ENCODE assay signal across 8 cellular contexts in the genomic region with DNA sequence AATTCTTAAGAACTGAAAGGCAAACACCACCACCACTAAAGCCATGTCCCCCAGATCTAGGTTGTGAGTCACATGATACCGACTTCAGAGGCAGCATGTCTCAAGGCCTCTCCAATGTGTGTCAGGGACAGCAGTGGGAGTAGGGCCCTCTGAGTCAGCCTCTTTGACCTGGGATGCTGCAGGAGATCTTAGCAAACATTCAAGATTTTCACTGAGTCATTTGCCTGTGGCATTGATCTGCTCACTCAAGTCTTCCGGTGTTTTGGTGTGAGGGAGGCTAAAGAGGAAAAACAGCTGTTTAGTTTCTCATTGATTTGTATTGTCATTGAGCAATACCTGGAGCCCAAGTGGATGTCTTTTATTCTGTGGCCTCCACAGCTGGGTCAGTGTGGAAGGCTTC. TPM values are rescaled to one million over a fixed set of nuclear protein-coding genes. Genes with fewer than 3 reads are reported as not detected.
A peak's percentile ranks its signal among the peaks of the same experiment; 100 is the strongest.
DNase-seq lines count a peak whose midpoint lies in the region; ATAC-seq, FAIRE-seq and TF ChIP-seq lines count a peak whose summit lies in the region.

No MANE protein-coding gene starts in this region.

- POLR2A ChIA-PET in HepG2 (lab: Yijun Ruan, JAX), result interaction anchor here (0.8 to 1.0 kb wide), 2 partner anchors 192 to 195 kb away, joined by 3 to 4 read pairs; a partner anchor contains a TSS

- no TSS peak for BruUV-seq in HepG2 (replicated peaks; lab: Mats Ljungman, UMichigan)

- H3K4me1 ChIP-seq in NT2/D1 (ENCODE audit: insufficient read depth, insufficient read length) (no peaks in the 10 kb centered on the region), HepG2 (ENCODE audit: insufficient read depth, low read length) (peaks cover 39% of the 10 kb centered on the region), suprapubic skin (peaks cover 8% of the 10 kb centered on the region)

- no peaks in the 10 kb centered on the region for H3K79me2 ChIP-seq in HepG2 (ENCODE audit: insufficient read depth, low read length)

- no peak for TF ChIP-seq CTCF in AG09309 (IDR thresholded peaks at IDR 0.05; ENCODE audit: control insufficient read depth, insufficient read depth, low read depth, low read length, missing control alignments)
- no peak for TF ChIP-seq CTCF in HepG2 (CRISPR knock-in tag; IDR thresholded peaks at IDR 0.05)
- TF ChIP-seq CTCF in suprapubic skin (IDR thresholded peaks at IDR 0.05), result no peak

- no peaks in the 10 kb centered on the region for H4K20me1 ChIP-seq in HepG2 (ENCODE audit: insufficient read depth, low read length)

- H3K27me3 ChIP-seq in NT2/D1 (ENCODE audit: insufficient read depth, insufficient read length), result no peaks in the 10 kb centered on the region
- H3K27me3 ChIP-seq in HepG2 (ENCODE audit: control insufficient read depth in 1 of 2, insufficient read depth in 2 of 2, low read length in 2 of 2), result no peaks in the 10 kb centered on the region
- H3K27me3 ChIP-seq in suprapubic skin, result no peaks in the 10 kb centered on the region

- peak overlapping the region; percentile 50 for H3K27ac Mint-ChIP-seq in activated naive CD8-positive, alpha-beta T cell

- no peak overlapping the region for H3K4me3 ChIP-seq in AG09309 (ENCODE audit: control insufficient read depth, low read depth, low read length)
- no peak overlapping the region for H3K4me3 ChIP-seq in NT2/D1 (ENCODE audit: insufficient read length, low read depth)
- H3K4me3 ChIP-seq in HepG2 (replicated peaks in 1 of 3; ENCODE audit: insufficient read depth in 1 of 3, low read depth in 2 of 3, low read length in 3 of 3), result no peak overlapping the region
- no peak overlapping the region for H3K4me3 ChIP-seq in suprapubic skin

- no peaks in the 10 kb centered on the region for H3K36me3 ChIP-seq in NT2/D1 (ENCODE audit: insufficient read depth, insufficient read length, low read length)
- H3K36me3 ChIP-seq in HepG2 (replicated peaks in 1 of 2; ENCODE audit: control insufficient read depth in 1 of 2, insufficient read depth in 2 of 2, low read length in 2 of 2), result no peaks in the 10 kb centered on the region
- H3K36me3 ChIP-seq in suprapubic skin, result no peaks in the 10 kb centered on the region

- WGBS in HepG2 (ENCODE audit: low lambda C conversion rate), result 0% methylated on average over 2 of the region's 2 CpGs
- WGBS in suprapubic skin, result 29% methylated on average over 2 of the region's 2 CpGs

- H3K9me3 ChIP-seq in NT2/D1 (ENCODE audit: insufficient read depth, low read length), result no peaks in the 10 kb centered on the region
- H3K9me3 ChIP-seq in HepG2 (ENCODE audit: low read length), result no peaks in the 10 kb centered on the region
- H3K9me3 ChIP-seq in suprapubic skin, result no peaks in the 10 kb centered on the region

- intact Hi-C loops in HepG2 (cut with micrococcal nuclease; ENCODE audit: unreplicated experiment), result no loop called here

- H3K27me3 Mint-ChIP-seq in activated naive CD8-positive, alpha-beta T cell, result no peaks in the 10 kb centered on the region

- H3K4me1 Mint-ChIP-seq in activated naive CD8-positive, alpha-beta T cell (ENCODE audit: low read depth), result peaks cover 13% of the 10 kb centered on the region

- no peak overlapping the region for H2AFZ ChIP-seq in HepG2 (ENCODE audit: low read length)

- H3K9me3 Mint-ChIP-seq in activated naive CD8-positive, alpha-beta T cell (ENCODE audit: low read depth), result no peaks in the 10 kb centered on the region

- CTCF ChIA-PET in HepG2 (lab: Yijun Ruan, JAX; ENCODE audit: low intra/inter-chr PET ratio, low total read pairs), result no interaction called here

- no peak for TF ChIP-seq RAD21 in HepG2 (CRISPR knock-in tag; IDR thresholded peaks at IDR 0.05)

- in situ Hi-C loops in HepG2 (cut with HindIII; ENCODE audit: extremely low pct_ligation_motif_present, low pct_unique_long_range_greater_than_20kb), result no loop called here

- H3K27ac ChIP-seq in HepG2 (ENCODE audit: extremely low read length, insufficient read depth, low read length) (no peak overlapping the region), suprapubic skin (peak overlapping the region; percentile 11)

- FAIRE-seq in HepG2 (lab: Jason Lieb, UNC), result peak; percentile 4

- DNase-seq in AG09309 (ENCODE audit: low read depth) (peak; percentile 68), NT2/D1 (ENCODE audit: low read depth, low spot score) (peak; percentile 43), HepG2 (ENCODE audit: low spot score) (peak; percentile 59), suprapubic skin (ENCODE audit: low spot score in 2 of 2) (peak in 1 of 2 donors; percentile 65), NCI-H1417 treated with DMSO at 0.1 percent for 48 hours (lab: John Stamatoyannopoulos, UW) (no peak), NCI-H2029 (lab: John Stamatoyannopoulos, UW) (no peak), NCI-H748 (lab: John Stamatoyannopoulos, UW; ENCODE audit: unreplicated experiment) (no peak)

- H3K4me2 ChIP-seq in HepG2 (ENCODE audit: low read depth, low read length), result no peak overlapping the region

- no peak overlapping the region for H3K4me3 Mint-ChIP-seq in activated naive CD8-positive, alpha-beta T cell

- TF ChIP-seq EP300 in HepG2 (IDR thresholded peaks at IDR 0.05; ENCODE audit: low read depth in 2 of 2, low read length in 2 of 2) (peak in 1 of 2 experiments; percentile 50; a peak in 2 of 4 replicates), HepG2 (CRISPR knock-in tag; IDR thresholded peaks at IDR 0.05; ENCODE audit: borderline replicate concordance) (no peak; the same call in 1 of the 2 replicates), suprapubic skin (IDR thresholded peaks at IDR 0.05) (no peak)

- peak; percentile 78 for ATAC-seq in HepG2

- no peak overlapping the region for H3K9ac ChIP-seq in NT2/D1 (ENCODE audit: insufficient read length, low read depth)
- no peak overlapping the region for H3K9ac ChIP-seq in HepG2 (ENCODE audit: insufficient read depth, low read depth, low read length)

- H3K36me3 Mint-ChIP-seq in activated naive CD8-positive, alpha-beta T cell, result no peaks in the 10 kb centered on the region

- TF ChIP-seq POLR2A in HepG2 (IDR thresholded peaks at IDR 0.05; ENCODE audit: insufficient read depth in 1 of 2, low read depth in 2 of 2, low read length in 2 of 2), result no peak
- no peak for TF ChIP-seq POLR2A in suprapubic skin (IDR thresholded peaks at IDR 0.05)

TF ChIP-seq in HepG2, 621 proteins besides CTCF, POLR2A, EP300 and RAD21 (continues in another document):
- TF ChIP-seq, protein P1, sequence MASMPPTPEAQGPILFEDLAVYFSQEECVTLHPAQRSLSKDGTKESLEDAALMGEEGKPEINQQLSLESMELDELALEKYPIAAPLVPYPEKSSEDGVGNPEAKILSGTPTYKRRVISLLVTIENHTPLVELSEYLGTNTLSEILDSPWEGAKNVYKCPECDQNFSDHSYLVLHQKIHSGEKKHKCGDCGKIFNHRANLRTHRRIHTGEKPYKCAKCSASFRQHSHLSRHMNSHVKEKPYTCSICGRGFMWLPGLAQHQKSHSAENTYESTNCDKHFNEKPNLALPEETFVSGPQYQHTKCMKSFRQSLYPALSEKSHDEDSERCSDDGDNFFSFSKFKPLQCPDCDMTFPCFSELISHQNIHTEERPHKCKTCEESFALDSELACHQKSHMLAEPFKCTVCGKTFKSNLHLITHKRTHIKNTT (CRISPR knock-in tag; IDR thresholded peaks at IDR 0.05), result no peak
- TF ChIP-seq KMT2A (CRISPR knock-in tag; IDR thresholded peaks at IDR 0.05), result no peak
- TF ChIP-seq FOXA3 (CRISPR knock-in tag; IDR thresholded peaks at IDR 0.05), result peak; percentile 53
- TF ChIP-seq TCF12 (IDR thresholded peaks at IDR 0.05), result no peak
- TF ChIP-seq TCF12 (CRISPR knock-in tag; IDR thresholded peaks at IDR 0.05), result no peak

RNA-seq across cellular contexts. Expression of a gene that starts 36.1 kb away (rescaled TPM):
- total RNA-seq in HepG2 (2016; rRNA removed; fragmentation: Illumina TruSeq; extraction: Trizol), result 0.02 TPM in 1 of 2 replicates, not detected in the other
- not detected in 2 replicates for total RNA-seq in HepG2 (2016; cell fraction: cytosol; rRNA removed; fragmentation: Illumina TruSeq; extraction: Trizol; ENCODE audit: low read depth)
- total RNA-seq in HepG2 (2016; cell fraction: insoluble cytoplasmic fraction; rRNA removed; fragmentation: Illumina TruSeq; extraction: Trizol), result 0.04 TPM in 1 of 2 replicates, not detected in the other
- not detected in 2 replicates for total RNA-seq in HepG2 (2016; cell fraction: membrane; rRNA removed; fragmentation: Illumina TruSeq; extraction: Trizol)
- total RNA-seq in HepG2 (2016; cell fraction: nucleus; rRNA removed; fragmentation: Illumina TruSeq; extraction: Trizol), result 0.09 TPM in 1 of 2 replicates, not detected in the other
- 0.03 TPM in 1 of 2 replicates, not detected in the other for polyA plus RNA-seq in HepG2 (2011; rRNA removed)
- polyA plus RNA-seq in HepG2 (2011; cell fraction: cytosol; rRNA removed), result not detected in 2 replicates
- not detected in 2 replicates for polyA plus RNA-seq in HepG2 (2011; cell fraction: nucleus; rRNA removed)
- polyA plus RNA-seq in HepG2 (2012), result not detected in 2 replicates
- not detected in 2 replicates for polyA plus RNA-seq in HepG2 (2016; cell fraction: cytosol; fragmentation: Illumina TruSeq; extraction: Trizol; ENCODE audit: low read depth)
- polyA plus RNA-seq in HepG2 (2016; cell fraction: insoluble cytoplasmic fraction; fragmentation: Illumina TruSeq; extraction: Trizol; ENCODE audit: low read depth), result not detected in 2 replicates
- polyA plus RNA-seq in HepG2 (2016; cell fraction: membrane; fragmentation: Illumina TruSeq; extraction: Trizol; ENCODE audit: low read depth), result 0.03 TPM in 1 of 2 replicates, not detected in the other
- not detected in 2 replicates for polyA plus RNA-seq in HepG2 (2016; cell fraction: nucleus; fragmentation: Illumina TruSeq; extraction: Trizol; ENCODE audit: insufficient read depth, low read depth)
- polyA minus RNA-seq in HepG2 (2011; rRNA and poly(A)+ RNA removed; ENCODE audit: low replicate concordance), result not detected in 2 replicates
- polyA minus RNA-seq in HepG2 (2011; cell fraction: cytosol; rRNA and poly(A)+ RNA removed), result not detected in 2 replicates
- polyA minus RNA-seq in HepG2 (2011; cell fraction: nucleus; rRNA and poly(A)+ RNA removed), result not detected in 2 replicates
- total RNA-seq in suprapubic skin, result not detected

Comparison
In these comparisons a context has a peak if more than half of its experiments do, and no peak if none do; other contexts are left out.
1. DNase-seq: peak in AG09309 (single experiment), NT2/D1 (single experiment) and HepG2 (single experiment); none in NCI-H1417 treated with DMSO at 0.1 percent for 48 hours (single experiment), NCI-H2029 (single experiment) and NCI-H748 (single experiment).